In genomic region chr4:136864580-136865185, GRCh38 we compare ENCODE assay signal across 9 cellular contexts.
DNase-seq lines count a peak whose midpoint lies in the region; FAIRE-seq and TF ChIP-seq lines count a peak whose summit lies in the region.
"Had no signal": no experiment of that assay in that cellular context is flagged by ENCODE, and none has a peak within 500 bp of the region (broad histone marks: within the 10 kb centered on the region; RNA-seq: fewer than 3 reads in every experiment).

No MANE protein-coding gene starts in this region.

- no peaks in the 10 kb centered on the region for H3K9me3 ChIP-seq in AG04450 (ENCODE audit: control insufficient read depth, insufficient read depth, low read length)
- H3K9me3 ChIP-seq in endothelial cell of umbilical vein (replicated peaks; ENCODE audit: control insufficient read depth, insufficient read depth, low read length), result no peaks in the 10 kb centered on the region

- H3K27me3 ChIP-seq in AG04450 (ENCODE audit: control insufficient read depth, insufficient read depth, low read length) (no peaks in the 10 kb centered on the region), endothelial cell of umbilical vein (ENCODE audit: control insufficient read depth in 2 of 2, insufficient read depth in 2 of 2, low read length in 2 of 2) (no peaks in the 10 kb centered on the region)

- peak; percentile 58 for DNase-seq in AG04450 (ENCODE audit: low read depth, low spot score)
- peak; percentile 69 for DNase-seq in HFFc6
- peak; percentile 60 for DNase-seq in M059J (ENCODE audit: low read depth)
- DNase-seq in RPMI8226, result peak; percentile 59
- peak; percentile 82 for DNase-seq in endothelial cell of umbilical vein (ENCODE audit: low read depth, low spot score)
- DNase-seq in activated T-cell treated with anti-CD3 and anti-CD28 coated beads, Interleukin-2, amount 50 U/mL, for 24 hours, result no peak

- H3K9me1 ChIP-seq in endothelial cell of umbilical vein (replicated peaks; ENCODE audit: control insufficient read depth, extremely low read depth, insufficient read depth, low read length), result no peaks in the 10 kb centered on the region

- no peak for TF ChIP-seq POLR2A in endothelial cell of umbilical vein (IDR thresholded peaks at IDR 0.05; ENCODE audit: low read depth, low read length)

- dilution Hi-C loops in endothelial cell of umbilical vein (cut with MboI; ENCODE audit: extremely low pct_ligation_motif_present, low sequenced_read_pairs), result no loop called here

- H3K9me3 Mint-ChIP-seq in HFFc6 (no peaks in the 10 kb centered on the region), nephron (no peaks in the 10 kb centered on the region)
- H3K9me3 Mint-ChIP-seq in activated T-cell treated with anti-CD3 and anti-CD28 coated beads, Interleukin-2, amount 50 U/mL, for 24 hours, result no peaks in the 10 kb centered on the region

- H3K4me1 Mint-ChIP-seq in HFFc6 (ENCODE audit: low read depth) (peaks cover 7% of the 10 kb centered on the region), nephron (peaks cover 36% of the 10 kb centered on the region)
- no peaks in the 10 kb centered on the region for H3K4me1 Mint-ChIP-seq in activated T-cell treated with anti-CD3 and anti-CD28 coated beads, Interleukin-2, amount 50 U/mL, for 24 hours (ENCODE audit: low read depth)

- CTCF ChIA-PET in AG04450 (lab: Charles Lee) (interaction anchor here (0.6 to 5.5 kb wide), 23 partner anchors 9 to 952 kb away, joined by 3 to 72 read pairs (median 3); no protein-coding TSS in a partner anchor), endothelial cell of umbilical vein (lab: Charles Lee) (interaction anchor here (0.6 to 3.9 kb wide), 45 partner anchors 9 to 1996 kb away, joined by 3 to 104 read pairs (median 4); no protein-coding TSS in a partner anchor)

- no peak overlapping the region for H2AFZ ChIP-seq in endothelial cell of umbilical vein (ENCODE audit: low read depth, low read length)

- H3K27me3 Mint-ChIP-seq in HFFc6 (ENCODE audit: insufficient read depth), result no peaks in the 10 kb centered on the region
- no peaks in the 10 kb centered on the region for H3K27me3 Mint-ChIP-seq in nephron (ENCODE audit: low read depth)
- no peaks in the 10 kb centered on the region for H3K27me3 Mint-ChIP-seq in activated T-cell treated with anti-CD3 and anti-CD28 coated beads, Interleukin-2, amount 50 U/mL, for 24 hours

- intact Hi-C loops in endothelial cell of umbilical vein (cut with micrococcal nuclease), result loop anchor here (1.0 to 10.0 kb wide), 6 partner anchors 151 to 1958 kb away; no protein-coding TSS in a partner anchor

- H3K4me3 ChIP-seq in AG04450 (ENCODE audit: low read depth, low read length), result no peak overlapping the region
- no peak overlapping the region for H3K4me3 ChIP-seq in endothelial cell of umbilical vein (replicated peaks in 1 of 3; ENCODE audit: insufficient read depth in 1 of 3, low read depth in 1 of 3, low read length in 3 of 3)
- H3K4me3 ChIP-seq: skin epidermis had no signal

- FAIRE-seq in endothelial cell of umbilical vein (lab: Jason Lieb, UNC), result peak; percentile 37

- peaks cover 7% of the 10 kb centered on the region for H3K4me1 ChIP-seq in endothelial cell of umbilical vein (ENCODE audit: control insufficient read depth, extremely low read depth, insufficient read depth, low read length)

- no peaks in the 10 kb centered on the region for H3K36me3 Mint-ChIP-seq in HFFc6 (ENCODE audit: low read depth)
- H3K36me3 Mint-ChIP-seq in nephron (ENCODE audit: low read depth), result no peaks in the 10 kb centered on the region
- H3K36me3 Mint-ChIP-seq in activated T-cell treated with anti-CD3 and anti-CD28 coated beads, Interleukin-2, amount 50 U/mL, for 24 hours (ENCODE audit: low read depth), result no peaks in the 10 kb centered on the region

- H3K4me3 Mint-ChIP-seq in HFFc6, result peak overlapping the region; percentile 37; the same call in 1 of the 2 replicates
- no peak overlapping the region for H3K4me3 Mint-ChIP-seq in nephron
- no peak overlapping the region for H3K4me3 Mint-ChIP-seq in activated T-cell treated with anti-CD3 and anti-CD28 coated beads, Interleukin-2, amount 50 U/mL, for 24 hours

- POLR2A ChIA-PET in AG04450 (lab: Yijun Ruan, JAX), result no interaction called here
- POLR2A ChIA-PET in endothelial cell of umbilical vein (lab: Charles Lee), result interaction anchor here (0.8 kb wide), 1 partner anchor 152 kb away, joined by 3 read pairs; no protein-coding TSS in a partner anchor

- peak; percentile 83 for TF ChIP-seq CTCF in AG04450 (IDR thresholded peaks at IDR 0.05; ENCODE audit: low read depth, low read length)
- peak; percentile 58 for TF ChIP-seq CTCF in GM12872 (IDR thresholded peaks at IDR 0.05; ENCODE audit: insufficient read depth, low read depth, low read length)
- peak; percentile 87 for TF ChIP-seq CTCF in HFFc6 (IDR thresholded peaks at IDR 0.05)
- peak; percentile 47 to 56 for TF ChIP-seq CTCF in endothelial cell of umbilical vein (IDR thresholded peaks at IDR 0.05; ENCODE audit: extremely low read depth in 1 of 2, insufficient read depth in 1 of 2, low read depth in 1 of 2, low read length in 2 of 2)
- peak; percentile 87 to 88 (median 88) for TF ChIP-seq CTCF in nephron (IDR thresholded peaks at IDR 0.05; ENCODE audit: unreplicated experiment in 3 of 3)

- no peaks in the 10 kb centered on the region for H4K20me1 ChIP-seq in endothelial cell of umbilical vein (replicated peaks; ENCODE audit: control insufficient read depth, extremely low read depth, insufficient read depth, low read length)

- H3K36me3 ChIP-seq in endothelial cell of umbilical vein (ENCODE audit: control insufficient read depth in 2 of 2, extremely low read depth in 1 of 2, insufficient read depth in 2 of 2, low read length in 2 of 2), result no peaks in the 10 kb centered on the region

- no peak overlapping the region for H3K9ac ChIP-seq in endothelial cell of umbilical vein (replicated peaks; ENCODE audit: extremely low read depth, insufficient read depth, low read length)

- no peak overlapping the region for H3K4me2 ChIP-seq in endothelial cell of umbilical vein (ENCODE audit: insufficient read depth, low read length)

- no TSS peak for BruUV-seq in endothelial cell of umbilical vein (replicated peaks; lab: Mats Ljungman, UMichigan)

- no peaks in the 10 kb centered on the region for H3K79me2 ChIP-seq in endothelial cell of umbilical vein (ENCODE audit: control insufficient read depth, insufficient read depth, low read length)

- no peak overlapping the region for H3K27ac Mint-ChIP-seq in HFFc6
- peak overlapping the region; percentile 53 to 74 (median 73) for H3K27ac Mint-ChIP-seq in nephron
- no peak overlapping the region for H3K27ac Mint-ChIP-seq in activated T-cell treated with anti-CD3 and anti-CD28 coated beads, Interleukin-2, amount 50 U/mL, for 24 hours

- H3K27ac ChIP-seq in AG04450 (ENCODE audit: low read depth, low read length), result no peak overlapping the region
- no peak overlapping the region for H3K27ac ChIP-seq in endothelial cell of umbilical vein (ENCODE audit: insufficient read depth, low read depth, low read length)
- H3K27ac ChIP-seq: skin epidermis had no signal

TF ChIP-seq in endothelial cell of umbilical vein, 7 proteins besides CTCF, POLR2A, EP300 and RAD21:
- no peak for TF ChIP-seq GATA2 (IDR thresholded peaks at IDR 0.05; ENCODE audit: insufficient read depth, insufficient read length, low read depth, low read length)
- no peak for TF ChIP-seq POLR2AphosphoS5 (IDR thresholded peaks at IDR 0.05; ENCODE audit: insufficient read depth, low read depth, low read length)
- no peak for TF ChIP-seq MYC (IDR thresholded peaks at IDR 0.05; ENCODE audit: low read depth, low read length)
- TF ChIP-seq FOS (IDR thresholded peaks at IDR 0.05; ENCODE audit: borderline replicate concordance, insufficient read depth, low read length), result no peak

Comparison
In these comparisons a context has a peak if more than half of its experiments do, and no peak if none do; other contexts are left out.
1. H3K27ac Mint-ChIP-seq: peak in nephron (3 of 3); none in HFFc6 (single experiment) and activated T-cell treated with anti-CD3 and anti-CD28 coated beads, Interleukin-2, amount 50 U/mL, for 24 hours (single experiment).
2. Peak in every context shown above with its lines, with median percentiles within 50 percentile points of each other: CTCF ChIP-seq.